In genomic region chr3:30578986-30579579, GRCh38 we compare ENCODE assay signal across 17 cellular contexts. TPM values are rescaled to one million over a fixed set of nuclear protein-coding genes. Genes with fewer than 3 reads are reported as not detected.
A peak's percentile ranks its signal among the peaks of the same experiment; 100 is the strongest.
DNase-seq lines count a peak whose midpoint lies in the region; ATAC-seq, FAIRE-seq and TF ChIP-seq lines count a peak whose summit lies in the region.
"Had no signal": no experiment of that assay in that cellular context is flagged by ENCODE, and none has a peak within 500 bp of the region (broad histone marks: within the 10 kb centered on the region; RNA-seq: fewer than 3 reads in every experiment).

No MANE protein-coding gene starts in this region.

- H3K4me3 ChIP-seq in brain microvascular endothelial cell (ENCODE audit: low read depth, low read length) (no peak overlapping the region), kidney (ENCODE audit: low read length in 2 of 2) (peak overlapping the region in 1 of 2 donors; percentile 21)
- H3K4me3 ChIP-seq: body of pancreas, dorsolateral prefrontal cortex, esophagus squamous epithelium, neural progenitor cell had no signal

- no peaks in the 10 kb centered on the region for H3K27me3 Mint-ChIP-seq in stimulated activated naive B cell treated with anti-CD40 and anti-IgM and Interleukin-4, amounts not matched to agents 10 μg/mL and 1 μg/mL and 100 μg/mL, for 72 hours

- ATAC-seq in GM18511 (IDR thresholded peaks at IDR 0.05; ENCODE audit: unreplicated experiment) = peak; percentile 40
- peak; percentile 51 to 70 for ATAC-seq in stimulated activated naive B cell treated with anti-CD40 and anti-IgM and Interleukin-4, amounts not matched to agents 10 μg/mL and 1 μg/mL and 100 μg/mL, for 72 hours (replicated peaks)
- no peak for ATAC-seq in HG03460 (IDR thresholded peaks at IDR 0.05; ENCODE audit: unreplicated experiment)
- no peak for ATAC-seq in HG03025 (IDR thresholded peaks at IDR 0.05; ENCODE audit: low FRiP score, unreplicated experiment)
- ATAC-seq in HG02759 (IDR thresholded peaks at IDR 0.05; ENCODE audit: unreplicated experiment) = no peak

- H3K36me3 Mint-ChIP-seq in stimulated activated naive B cell treated with anti-CD40 and anti-IgM and Interleukin-4, amounts not matched to agents 10 μg/mL and 1 μg/mL and 100 μg/mL, for 72 hours = peaks cover 0 to 4% of the 10 kb centered on the region in 2 donors
- H3K36me3 Mint-ChIP-seq: neural progenitor cell had no signal

- peaks cover 19 to 27% of the 10 kb centered on the region in 2 donors for H3K4me1 Mint-ChIP-seq in stimulated activated naive B cell treated with anti-CD40 and anti-IgM and Interleukin-4, amounts not matched to agents 10 μg/mL and 1 μg/mL and 100 μg/mL, for 72 hours
- H3K4me1 Mint-ChIP-seq: neural progenitor cell had no signal

- H3K9me3 Mint-ChIP-seq in stimulated activated naive B cell treated with anti-CD40 and anti-IgM and Interleukin-4, amounts not matched to agents 10 μg/mL and 1 μg/mL and 100 μg/mL, for 72 hours = peaks cover 0 to 4% of the 10 kb centered on the region in 2 donors
- H3K9me3 Mint-ChIP-seq: neural progenitor cell had no signal

- H3K9me3 ChIP-seq in kidney (ENCODE audit: control insufficient read depth in 1 of 2, low read length in 2 of 2) = no peaks in the 10 kb centered on the region
- H3K9me3 ChIP-seq: body of pancreas, esophagus squamous epithelium had no signal

- H3K4me1 ChIP-seq in kidney (ENCODE audit: control insufficient read depth in 1 of 2, insufficient read depth in 1 of 2, low read depth in 1 of 2, low read length in 2 of 2) = peaks cover 4 to 24% of the 10 kb centered on the region in 2 donors
- H3K4me1 ChIP-seq: esophagus squamous epithelium, neural progenitor cell had no signal

- no peak for FAIRE-seq in kidney (lab: Jason Lieb, UNC)
- FAIRE-seq: H1 had no signal

- H3K36me3 ChIP-seq in brain microvascular endothelial cell (replicated peaks) = no peaks in the 10 kb centered on the region
- no peaks in the 10 kb centered on the region for H3K36me3 ChIP-seq in kidney (ENCODE audit: control insufficient read depth in 1 of 2, insufficient read depth in 2 of 2, low read length in 2 of 2)
- H3K36me3 ChIP-seq: esophagus squamous epithelium, neural progenitor cell had no signal

- in situ Hi-C loops in brain microvascular endothelial cell (cut with HindIII; ENCODE audit: low pct_ligation_motif_present, low sequenced_read_pairs) = no loop called here

- intact Hi-C loops in kidney (cut with DNase I) = no loop called here

- TF ChIP-seq CTCF in brain microvascular endothelial cell (IDR thresholded peaks at IDR 0.05; ENCODE audit: low read depth, low read length, missing control alignments) = no peak
- TF ChIP-seq CTCF in kidney (IDR thresholded peaks at IDR 0.05; ENCODE audit: borderline replicate concordance, extremely low read depth, insufficient read depth) = no peak

- no peaks in the 10 kb centered on the region for H3K27me3 ChIP-seq in brain microvascular endothelial cell (replicated peaks)
- H3K27me3 ChIP-seq: body of pancreas, dorsolateral prefrontal cortex, esophagus squamous epithelium, neural progenitor cell had no signal

- no peak overlapping the region for H3K27ac Mint-ChIP-seq in stimulated activated naive B cell treated with anti-CD40 and anti-IgM and Interleukin-4, amounts not matched to agents 10 μg/mL and 1 μg/mL and 100 μg/mL, for 72 hours
- H3K27ac Mint-ChIP-seq: neural progenitor cell had no signal

- peak overlapping the region in 1 of 2 donors; percentile 20 for H3K4me3 Mint-ChIP-seq in stimulated activated naive B cell treated with anti-CD40 and anti-IgM and Interleukin-4, amounts not matched to agents 10 μg/mL and 1 μg/mL and 100 μg/mL, for 72 hours
- H3K4me3 Mint-ChIP-seq: neural progenitor cell had no signal

- H3K27ac ChIP-seq in brain microvascular endothelial cell (peak overlapping the region; percentile 65), kidney (ENCODE audit: low read depth in 2 of 2, low read length in 2 of 2) (peak overlapping the region; percentile 15 to 64)
- H3K27ac ChIP-seq: dorsolateral prefrontal cortex, esophagus squamous epithelium, KMS-11, neural progenitor cell had no signal

- no peak overlapping the region for H3K9ac ChIP-seq in kidney (ENCODE audit: low read length in 2 of 2)
- H3K9ac ChIP-seq: KMS-11, neural progenitor cell had no signal

- no peak for DNase-seq in brain microvascular endothelial cell
- no peak for DNase-seq in kidney
- no peak for DNase-seq in stimulated activated naive B cell treated with anti-CD40 and anti-IgM and Interleukin-4, amounts not matched to agents 10 μg/mL and 1 μg/mL and 100 μg/mL, for 72 hours
- DNase-seq: activated naive CD4-positive, alpha-beta T cell treated with anti-CD3 and anti-CD28 coated beads, Interleukin-2, amount 50 U/mL, for 16 hours; DMS 273 treated with DMSO at 0.1 percent for 48 hours; esophagus squamous epithelium; NCI-H1092 treated with DMSO at 0.1 percent for 48 hours; stimulated activated CD4-positive, alpha-beta T cell treated with anti-CD3 and anti-CD28 coated beads, Interleukin-1b, Interleukin-23, amount 100 ng/mL, for 48 hours had no signal

RNA-seq across cellular contexts. Expression of gene TGFBR2, which starts 27.3 kb away (rescaled TPM):
- 243 TPM for total RNA-seq in kidney
- polyA plus RNA-seq in kidney (ENCODE audit: insufficient read depth, low read depth, low replicate concordance) = 81.8 TPM

Comparison
In these comparisons a context has a peak if more than half of its experiments do, and no peak if none do; other contexts are left out.
1. ATAC-seq: peak in GM18511 (single experiment) and stimulated activated naive B cell treated with anti-CD40 and anti-IgM and Interleukin-4, amounts not matched to agents 10 μg/mL and 1 μg/mL and 100 μg/mL, for 72 hours (2 of 2); none in HG03460 (single experiment), HG03025 (single experiment) and HG02759 (single experiment).